ENCODE assay signal across 14 cellular contexts in genomic region chr2:210630904-210631560, GRCh38.
A peak's percentile ranks its signal among the peaks of the same experiment; 100 is the strongest.
DNase-seq lines count a peak whose midpoint lies in the region; ATAC-seq and TF ChIP-seq lines count a peak whose summit lies in the region.
"Had no signal": no experiment of that assay in that cellular context is flagged by ENCODE, and none has a peak within 500 bp of the region (broad histone marks: within the 10 kb centered on the region; RNA-seq: fewer than 3 reads in every experiment).

No MANE protein-coding gene starts in this region.

- no peak for ATAC-seq in GM19467 (IDR thresholded peaks at IDR 0.05; ENCODE audit: unreplicated experiment)
- no peak for ATAC-seq in GM18505 (IDR thresholded peaks at IDR 0.05; ENCODE audit: unreplicated experiment)
- no peak for ATAC-seq in GM21576 (IDR thresholded peaks at IDR 0.05; ENCODE audit: unreplicated experiment)
- ATAC-seq: activated CD8-positive, alpha-beta T cell treated with anti-CD3 and anti-CD28 coated beads for 36 hours had no signal

- H3K4me1 ChIP-seq in neuron (ENCODE audit: insufficient read depth, low read length) = peaks cover 18% of the 10 kb centered on the region
- H3K4me1 ChIP-seq: right atrium auricular region had no signal

- H2AFZ ChIP-seq in neuron (ENCODE audit: low read depth, low read length) = peak overlapping the region; percentile 60
- H2AFZ ChIP-seq: PC-9 had no signal

- H3K27me3 ChIP-seq in neuron (ENCODE audit: insufficient read depth, low read length) = no peaks in the 10 kb centered on the region
- H3K27me3 ChIP-seq: right atrium auricular region had no signal

- no peaks in the 10 kb centered on the region for H3K36me3 ChIP-seq in neuron (ENCODE audit: insufficient read depth, low read length)
- H3K36me3 ChIP-seq: right atrium auricular region had no signal

- no peak for DNase-seq in HEK293T (ENCODE audit: extremely low spot score)
- peak; percentile 10 to 18 for DNase-seq in NCI-H187 (lab: John Stamatoyannopoulos, UW)
- DNase-seq in NCI-H748 (lab: John Stamatoyannopoulos, UW; ENCODE audit: unreplicated experiment) = peak; percentile 74
- no peak for DNase-seq in cardiac septum (ENCODE audit: low spot score)
- DNase-seq: activated CD8-positive, alpha-beta T cell treated with anti-CD3 and anti-CD28 coated beads for 36 hours; AML-193; cerebellar nuclear complex; PC-9; SW 1271 had no signal

- intact Hi-C loops in cardiac septum (cut with DNase I) = no loop called here

- POLR2A ChIA-PET in HEK293T (lab: Yijun Ruan, JAX) = no interaction called here

- CTCF ChIA-PET in HEK293T (lab: Yijun Ruan, JAX) = no interaction called here

- TF ChIP-seq POLR2A in GM18505 (IDR thresholded peaks at IDR 0.05; ENCODE audit: borderline replicate concordance, extremely low read depth, insufficient read depth, insufficient read length) = no peak

- H3K9me3 ChIP-seq in neuron (ENCODE audit: low read length) = peaks cover 2% of the 10 kb centered on the region
- H3K9me3 ChIP-seq: right atrium auricular region had no signal

- peak overlapping the region; percentile 12 for H3K4me3 ChIP-seq in neuron (ENCODE audit: low read length)
- H3K4me3 ChIP-seq: PC-9, right atrium auricular region had no signal

TF ChIP-seq in HEK293T, 16 proteins besides CTCF, POLR2A, EP300 and RAD21:
- TF ChIP-seq ELF4 (IDR thresholded peaks at IDR 0.05) (no peak), NFRKB (IDR thresholded peaks at IDR 0.05) (no peak), FOXA1 (IDR thresholded peaks at IDR 0.05) (no peak), CTBP1 (IDR thresholded peaks at IDR 0.05; ENCODE audit: borderline replicate concordance) (no peak), BHLHE40 (IDR thresholded peaks at IDR 0.05; ENCODE audit: borderline replicate concordance) (no peak), L3MBTL2 (conservative IDR thresholded peaks at IDR 0.05) (0 out of 2 replicates have a peak, but pooled peaks have one; percentile 14), HDGF (IDR thresholded peaks at IDR 0.05; ENCODE audit: borderline replicate concordance) (no peak), SUZ12 (IDR thresholded peaks at IDR 0.05) (no peak), TARDBP (IDR thresholded peaks at IDR 0.05) (no peak), FOXK2 (IDR thresholded peaks at IDR 0.05) (no peak), ZNF384 (IDR thresholded peaks at IDR 0.05) (peak; percentile 51; the same call in 1 of the 2 replicates), FOXM1 (IDR thresholded peaks at IDR 0.05; ENCODE audit: borderline replicate concordance) (no peak), LEF1 (IDR thresholded peaks at IDR 0.05; ENCODE audit: borderline replicate concordance) (no peak), SP1 (IDR thresholded peaks at IDR 0.05) (no peak), PKNOX1 (IDR thresholded peaks at IDR 0.05) (peak; percentile 49; the same call in 1 of the 2 replicates), ARNT (IDR thresholded peaks at IDR 0.05) (no peak)

Comparison
In these comparisons a context has a peak if more than half of its experiments do, and no peak if none do; other contexts are left out.
1. DNase-seq: peak in NCI-H187 (2 of 2) and NCI-H748 (single experiment); none in HEK293T (single experiment) and cardiac septum (single experiment).